Comparison of ENCODE assay signal across 1 cellular context in genomic region chr2:65576861-65577601, GRCh38.
TF ChIP-seq lines count a peak whose summit lies in the region.

No MANE protein-coding gene starts in this region.

TF ChIP-seq in HepG2, 621 proteins besides CTCF, POLR2A, EP300 and RAD21 (continued from another document):
- TF ChIP-seq SMARCE1 (IDR thresholded peaks at IDR 0.05; ENCODE audit: borderline replicate concordance) (peak; percentile 80; the same call in 1 of the 2 replicates), SP1 (IDR thresholded peaks at IDR 0.05) (no peak), SP1 (CRISPR knock-in tag; IDR thresholded peaks at IDR 0.05) (no peak), NFIB (CRISPR knock-in tag; IDR thresholded peaks at IDR 0.05; ENCODE audit: borderline replicate concordance) (no peak), FOXP4 (CRISPR knock-in tag; IDR thresholded peaks at IDR 0.05) (peak; percentile 49; the same call in 1 of the 2 replicates), TEAD2 (CRISPR knock-in tag; IDR thresholded peaks at IDR 0.05) (no peak), ZNF766 (CRISPR knock-in tag; IDR thresholded peaks at IDR 0.05; ENCODE audit: borderline replicate concordance) (0 out of 2 replicates have a peak, but pooled peaks have one; percentile 33), ZBTB7B (CRISPR knock-in tag; IDR thresholded peaks at IDR 0.05) (no peak), ZSCAN12 (CRISPR knock-in tag; IDR thresholded peaks at IDR 0.05) (no peak), FOSL2 (CRISPR knock-in tag; IDR thresholded peaks at IDR 0.05) (peak; percentile 98), ZNF879 (CRISPR knock-in tag; IDR thresholded peaks at IDR 0.05) (no peak), JUND (CRISPR knock-in tag; IDR thresholded peaks at IDR 0.05) (peak; percentile 92), NBN (conservative IDR thresholded peaks at IDR 0.05) (no peak), ZNF160 (CRISPR knock-in tag; IDR thresholded peaks at IDR 0.05) (no peak)
TF ChIP-seq in HepG2: peak in this region for 69.
